In genomic region chr15:54707805-54708752, GRCh38 we compare ENCODE assay signal across 24 cellular contexts.
DNase-seq lines count a peak whose midpoint lies in the region; ATAC-seq, FAIRE-seq and TF ChIP-seq lines count a peak whose summit lies in the region.
"Had no signal": no experiment of that assay in that cellular context is flagged by ENCODE, and none has a peak within 500 bp of the region (broad histone marks: within the 10 kb centered on the region; RNA-seq: fewer than 3 reads in every experiment).

No MANE protein-coding gene starts in this region.

- DNase-seq in SHP77 treated with DMSO at 0.1 percent for 48 hours (lab: John Stamatoyannopoulos, UW) (peak; percentile 1), SHP77 (lab: John Stamatoyannopoulos, UW) (no peak), bronchial epithelial cell (ENCODE audit: low read depth) (no peak), osteoblast (ENCODE audit: insufficient read length, low spot score, missing footprints) (peak; percentile 17), upper lobe of right lung (peak; percentile 48), GM20000 (ENCODE audit: low spot score) (no peak)
- no peak for DNase-seq in stimulated activated CD4-positive, alpha-beta T cell treated with anti-CD3 and anti-CD28 coated beads, Interleukin-12 subunit alpha, Interleukin-12 subunit beta, amount 100 ng/mL, for 4 hours
- DNase-seq: AML-193; C1 segment of cervical spinal cord; CD8-positive, alpha-beta T cell; DND-41; GOT3; Kasumi-1; NCI-H1417; NCI-H1694 treated with DMSO at 0.1 percent for 48 hours; NCI-H2107; NCI-H510A treated with DMSO at 0.1 percent for 48 hours; NCI-H748 treated with DMSO at 0.1 percent for 48 hours; NK-92 treated with Interleukin-12 subunit alpha and Interleukin-12 subunit beta, amount 100 ng/mL, for 24 hours; Peyer's patch; SW 1271 had no signal

- no peak for TF ChIP-seq CTCF in bronchial epithelial cell (IDR thresholded peaks at IDR 0.05; ENCODE audit: insufficient read depth, low read length, severe bottlenecking)
- TF ChIP-seq CTCF in osteoblast (IDR thresholded peaks at IDR 0.05; ENCODE audit: extremely low read depth, low read depth, low read length) = no peak
- TF ChIP-seq CTCF in upper lobe of right lung (IDR thresholded peaks at IDR 0.05) = no peak
- TF ChIP-seq CTCF in GM20000 (IDR thresholded peaks at IDR 0.05; ENCODE audit: extremely low read depth, missing control alignments) = no peak

- no peaks in the 10 kb centered on the region for H3K27me3 ChIP-seq in bronchial epithelial cell (ENCODE audit: control insufficient read depth, insufficient read depth, low read length)
- no peaks in the 10 kb centered on the region for H3K27me3 ChIP-seq in osteoblast (ENCODE audit: insufficient read depth, low read length)
- H3K27me3 ChIP-seq in upper lobe of right lung = no peaks in the 10 kb centered on the region
- H3K27me3 ChIP-seq: Peyer's patch had no signal

- no peaks in the 10 kb centered on the region for H4K20me1 ChIP-seq in osteoblast (ENCODE audit: insufficient read depth, low read length)

- H3K4me3 ChIP-seq in bronchial epithelial cell (ENCODE audit: low read depth, low read length) (no peak overlapping the region), osteoblast (ENCODE audit: insufficient read depth, low read length) (no peak overlapping the region), upper lobe of right lung (no peak overlapping the region)
- H3K4me3 ChIP-seq: GM12878, Peyer's patch had no signal

- intact Hi-C loops in upper lobe of right lung (cut with DNase I) = no loop called here

- no peaks in the 10 kb centered on the region for H3K79me2 ChIP-seq in osteoblast (ENCODE audit: insufficient read depth, low read length)

- no peaks in the 10 kb centered on the region for H3K4me1 ChIP-seq in osteoblast (ENCODE audit: insufficient read depth, low read length)
- H3K4me1 ChIP-seq in upper lobe of right lung = no peaks in the 10 kb centered on the region
- H3K4me1 ChIP-seq: Peyer's patch had no signal

- peak; percentile 36 for FAIRE-seq in bronchial epithelial cell (lab: Jason Lieb, UNC)
- FAIRE-seq: GM12878 had no signal

- H3K36me3 ChIP-seq in bronchial epithelial cell (ENCODE audit: control insufficient read depth, insufficient read depth, low read length) (no peaks in the 10 kb centered on the region), osteoblast (ENCODE audit: insufficient read depth, low read length) (no peaks in the 10 kb centered on the region), upper lobe of right lung (no peaks in the 10 kb centered on the region)
- H3K36me3 ChIP-seq: Peyer's patch had no signal

- no peak overlapping the region for H3K27ac ChIP-seq in osteoblast (ENCODE audit: low read depth, low read length)
- H3K27ac ChIP-seq in upper lobe of right lung = no peak overlapping the region
- H3K27ac ChIP-seq: 22Rv1, Peyer's patch had no signal

- ATAC-seq in upper lobe of right lung (no peak), GM19463 (IDR thresholded peaks at IDR 0.05; ENCODE audit: unreplicated experiment) (no peak)
- ATAC-seq: CD8-positive, alpha-beta T cell; GM12878 had no signal

- no peak overlapping the region for H2AFZ ChIP-seq in osteoblast (ENCODE audit: low read length)

- no peak overlapping the region for H3K4me2 ChIP-seq in osteoblast (ENCODE audit: insufficient read depth, low read length)

- no peaks in the 10 kb centered on the region for H3K9me3 ChIP-seq in osteoblast (ENCODE audit: low read depth, low read length)
- H3K9me3 ChIP-seq in upper lobe of right lung = no peaks in the 10 kb centered on the region
- H3K9me3 ChIP-seq: Peyer's patch had no signal

Comparison
In these comparisons a context has a peak if more than half of its experiments do, and no peak if none do; other contexts are left out.
1. DNase-seq: peak in SHP77 treated with DMSO at 0.1 percent for 48 hours (single experiment), osteoblast (single experiment) and upper lobe of right lung (single experiment); none in SHP77 (0 of 2), bronchial epithelial cell (single experiment), GM20000 (single experiment) and stimulated activated CD4-positive, alpha-beta T cell treated with anti-CD3 and anti-CD28 coated beads, Interleukin-12 subunit alpha, Interleukin-12 subunit beta, amount 100 ng/mL, for 4 hours (single experiment).